Comparison of ENCODE assay signal across 8 cellular contexts in the genomic region with DNA sequence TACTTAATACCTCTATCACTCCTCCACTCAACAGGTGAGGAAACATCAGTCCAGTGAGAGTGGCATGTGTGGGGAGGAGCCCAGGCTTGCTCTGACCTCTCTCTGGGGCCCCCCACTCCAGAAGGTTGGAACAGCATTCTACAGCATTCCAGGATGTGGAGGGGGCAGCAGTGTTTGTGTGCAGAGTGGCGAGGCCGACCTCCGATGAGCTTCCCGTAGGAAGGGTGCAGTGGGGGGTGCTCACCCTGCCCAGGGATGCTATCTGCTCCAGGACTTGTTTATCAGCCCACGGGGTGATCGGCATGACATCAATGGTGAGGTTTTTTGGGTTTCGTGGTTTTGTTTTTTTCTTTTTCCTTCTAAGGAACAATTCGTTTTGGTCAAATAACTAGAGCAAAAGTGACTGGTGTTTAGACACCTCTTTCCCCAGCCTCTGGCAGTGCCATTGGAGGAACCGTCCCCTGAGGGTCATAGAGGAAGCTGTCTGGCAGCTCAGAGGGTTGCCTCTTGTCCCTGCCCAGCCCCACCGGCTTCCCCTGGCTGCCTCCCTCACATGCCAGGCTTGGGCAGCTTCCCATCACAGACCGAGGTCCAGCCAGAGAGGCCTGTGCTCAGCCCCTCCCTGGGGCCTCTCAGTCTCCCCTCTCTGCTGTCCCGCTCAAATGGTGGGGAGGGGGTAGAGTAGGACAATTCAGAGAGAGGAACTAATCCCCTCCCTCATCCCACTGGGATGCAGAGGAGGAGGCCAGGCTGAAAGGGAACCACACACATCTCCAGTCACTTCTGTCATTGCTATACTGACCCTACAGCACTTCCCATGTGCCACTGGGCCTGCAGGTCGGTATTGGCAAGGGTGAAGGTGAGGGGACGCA.
DNase-seq lines count a peak whose midpoint lies in the region; ATAC-seq and TF ChIP-seq lines count a peak whose summit lies in the region.

No MANE protein-coding gene starts in this region.

- H3K9me3 ChIP-seq in BLaER1, result no peaks in the 10 kb centered on the region

- no peak for TF ChIP-seq CTCF in natural killer cell (IDR thresholded peaks at IDR 0.05)

- H3K9me3 Mint-ChIP-seq in central memory CD8-positive, alpha-beta T cell, result no peaks in the 10 kb centered on the region
- H3K9me3 Mint-ChIP-seq in natural killer cell, result no peaks in the 10 kb centered on the region

- peaks cover 73% of the 10 kb centered on the region for H3K4me1 Mint-ChIP-seq in central memory CD8-positive, alpha-beta T cell
- H3K4me1 Mint-ChIP-seq in natural killer cell, result peaks cover 69 to 81% of the 10 kb centered on the region in 2 donors

- peak overlapping the region; percentile 46; the same call in 1 of the 2 replicates for H3K4me3 ChIP-seq in BLaER1

- peaks cover 100% of the 10 kb centered on the region for H3K4me1 ChIP-seq in BLaER1

- intact Hi-C loops in natural killer cell (cut with micrococcal nuclease), result loop anchor here (5.0 kb wide), 2 partner anchors 168 to 183 kb away; no protein-coding TSS in a partner anchor

- peak overlapping the region; percentile 39 for H3K9ac ChIP-seq in BLaER1

- H3K36me3 Mint-ChIP-seq in central memory CD8-positive, alpha-beta T cell (ENCODE audit: insufficient read depth), result peaks cover 24% of the 10 kb centered on the region
- no peaks in the 10 kb centered on the region for H3K36me3 Mint-ChIP-seq in natural killer cell

- H3K27ac ChIP-seq in BLaER1, result peak overlapping the region; percentile 83

- DNase-seq in NOMO-1 treated with DMSO at 0.1 percent for 48 hours (lab: John Stamatoyannopoulos, UW; ENCODE audit: unreplicated experiment) (peak; percentile 59), natural killer cell (no peak), DMS114 treated with DMSO at 0.1 percent for 48 hours (lab: John Stamatoyannopoulos, UW; ENCODE audit: unreplicated experiment) (no peak), NCI-H1417 treated with DMSO at 0.1 percent for 48 hours (lab: John Stamatoyannopoulos, UW) (no peak)
- DNase-seq in central memory CD8-positive, alpha-beta T cell (ENCODE audit: low spot score in 2 of 2), result peak in 1 of 2 donors; percentile 28

- H3K36me3 ChIP-seq in BLaER1, result no peaks in the 10 kb centered on the region

- ATAC-seq in central memory CD8-positive, alpha-beta T cell (replicated peaks; ENCODE audit: extremely low read depth, poor library complexity, severe bottlenecking), result no peak
- ATAC-seq in natural killer cell, result no peak
- no peak for ATAC-seq in HG03196 (IDR thresholded peaks at IDR 0.05; ENCODE audit: unreplicated experiment)
- ATAC-seq in GM18858 (IDR thresholded peaks at IDR 0.05; ENCODE audit: unreplicated experiment), result no peak

- H3K27ac Mint-ChIP-seq in central memory CD8-positive, alpha-beta T cell (ENCODE audit: low read depth), result peak overlapping the region; percentile 98
- peak overlapping the region; percentile 87 to 96 for H3K27ac Mint-ChIP-seq in natural killer cell

- H3K4me3 Mint-ChIP-seq in central memory CD8-positive, alpha-beta T cell, result peak overlapping the region; percentile 35
- H3K4me3 Mint-ChIP-seq in natural killer cell, result peak overlapping the region; percentile 63

- no peaks in the 10 kb centered on the region for H4K20me1 ChIP-seq in BLaER1

- no peaks in the 10 kb centered on the region for H3K27me3 ChIP-seq in BLaER1

- H3K27me3 Mint-ChIP-seq in central memory CD8-positive, alpha-beta T cell, result no peaks in the 10 kb centered on the region
- no peaks in the 10 kb centered on the region for H3K27me3 Mint-ChIP-seq in natural killer cell (ENCODE audit: low read depth in 2 of 2)

- peak overlapping the region; percentile 93 for H3K4me2 ChIP-seq in BLaER1
